Comparison of ENCODE assay signal across 10 cellular contexts in the genomic region with DNA sequence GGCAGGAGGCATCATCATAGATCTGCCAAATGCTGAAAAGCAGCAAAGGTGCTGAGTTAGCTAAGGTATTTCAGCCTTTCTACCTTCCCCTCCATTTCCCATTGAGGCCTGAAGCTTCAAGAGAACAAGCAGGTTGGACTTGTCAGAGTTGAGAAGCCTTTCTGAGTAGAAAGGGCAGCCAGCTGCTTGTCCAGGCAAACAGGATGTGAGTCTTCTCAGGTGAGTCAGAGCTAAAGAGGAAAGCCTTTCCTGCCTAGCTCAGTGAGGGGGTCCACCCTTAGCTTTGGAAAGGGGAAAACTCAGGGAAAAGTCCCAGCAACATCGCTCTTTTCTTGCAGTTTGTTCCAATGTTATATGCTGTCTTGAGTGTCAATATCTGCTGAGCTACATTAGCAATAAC. TPM values are rescaled to one million over a fixed set of nuclear protein-coding genes. Genes with fewer than 3 reads are reported as not detected.
A peak's percentile ranks its signal among the peaks of the same experiment; 100 is the strongest.
DNase-seq lines count a peak whose midpoint lies in the region; ATAC-seq, FAIRE-seq and TF ChIP-seq lines count a peak whose summit lies in the region.
"Had no signal": no experiment of that assay in that cellular context is flagged by ENCODE, and none has a peak within 500 bp of the region (broad histone marks: within the 10 kb centered on the region; RNA-seq: fewer than 3 reads in every experiment).

No MANE protein-coding gene starts in this region.

- dilution Hi-C loops in IMR-90 (cut with HindIII; ENCODE audit: low sequenced_read_pairs, unreplicated experiment) = no loop called here

- no peaks in the 10 kb centered on the region for H3K9me3 Mint-ChIP-seq in MCF 10A (ENCODE audit: unreplicated experiment)
- no peaks in the 10 kb centered on the region for H3K9me3 Mint-ChIP-seq in CD4-positive, alpha-beta memory T cell

- H3K9me1 ChIP-seq in IMR-90 (ENCODE audit: insufficient read depth, low read length) = no peaks in the 10 kb centered on the region

- H3K27me3 ChIP-seq in IMR-90 (ENCODE audit: control insufficient read depth, insufficient read depth, low read length) = no peaks in the 10 kb centered on the region
- H3K27me3 ChIP-seq in prostate gland (replicated peaks; ENCODE audit: insufficient read depth) = no peaks in the 10 kb centered on the region
- no peaks in the 10 kb centered on the region for H3K27me3 ChIP-seq in CD4-positive, alpha-beta memory T cell (ENCODE audit: insufficient read depth, low read length)
- no peaks in the 10 kb centered on the region for H3K27me3 ChIP-seq in SJCRH30

- H3K27me3 Mint-ChIP-seq in MCF 10A (ENCODE audit: insufficient read depth, unreplicated experiment) = no peaks in the 10 kb centered on the region
- no peaks in the 10 kb centered on the region for H3K27me3 Mint-ChIP-seq in CD4-positive, alpha-beta memory T cell

- no peak overlapping the region for H2AK9ac ChIP-seq in IMR-90 (replicated peaks; ENCODE audit: low read depth, low read length, poor library complexity)

- H2AFZ ChIP-seq in IMR-90 (replicated peaks; ENCODE audit: low read length, poor library complexity) = no peak overlapping the region

- H3K27ac Mint-ChIP-seq in MCF 10A (ENCODE audit: low read depth, unreplicated experiment) = no peak overlapping the region
- peak overlapping the region in 1 of 7 donors; percentile 45 for H3K27ac Mint-ChIP-seq in CD4-positive, alpha-beta memory T cell

- DNase-seq in GM12891 (ENCODE audit: insufficient read length, low spot score) (no peak), IMR-90 (peak; percentile 36), MCF 10A (ENCODE audit: unreplicated experiment) (peak; percentile 67), prostate gland (ENCODE audit: low spot score) (peak; percentile 68), SJCRH30 (no peak), lower leg skin (ENCODE audit: low spot score in 2 of 2) (no peak)
- no peak for DNase-seq in CD4-positive, alpha-beta memory T cell
- DNase-seq: NCI-H1417 treated with DMSO at 0.1 percent for 48 hours had no signal

- in situ Hi-C loops in IMR-90 (cut with MboI; ENCODE audit: low sequenced_read_pairs) = no loop called here

- H3K4me3 Mint-ChIP-seq in MCF 10A (ENCODE audit: unreplicated experiment) = no peak overlapping the region
- no peak overlapping the region for H3K4me3 Mint-ChIP-seq in CD4-positive, alpha-beta memory T cell

- no peak overlapping the region for H3K23ac ChIP-seq in IMR-90 (ENCODE audit: low read depth, low read length)

- H3K4me2 ChIP-seq in IMR-90 (ENCODE audit: low read depth, low read length) = no peak overlapping the region

- no TSS peak for BruUV-seq in IMR-90 (replicated peaks; lab: Mats Ljungman, UMichigan)
- no TSS peak for BruUV-seq in MCF 10A (replicated peaks; lab: Mats Ljungman, UMichigan)

- no CpG with 5 or more reads among the region's 1 CpG for WGBS in IMR-90 (ENCODE audit: extremely low coverage in 2 of 2, insufficient read length in 1 of 2), 2 experiments
- WGBS in prostate gland = 43% methylated on average over 1 of the region's 1 CpG
- WGBS in lower leg skin, 2 donors = 64 to 71% methylated on average over 1 of the region's 1 CpG

- POLR2A ChIA-PET in IMR-90 (lab: Charles Lee; ENCODE audit: unreplicated experiment) = no interaction called here
- POLR2A ChIA-PET in MCF 10A (lab: Yijun Ruan, JAX) = interaction anchor here (0.7 to 6.1 kb wide), 4 partner anchors 13 to 82 kb away, joined by 3 to 100 read pairs (median 6); a partner anchor contains a TSS
- POLR2A ChIA-PET in CD4-positive, alpha-beta memory T cell (lab: Charles Lee; ENCODE audit: partially characterized antibody) = interaction anchor here (0.6 to 1.9 kb wide), 4 partner anchors 25 to 159 kb away, joined by 3 to 4 read pairs (median 4); a partner anchor contains a TSS

- no peak overlapping the region for H2BK5ac ChIP-seq in IMR-90 (ENCODE audit: low read depth, low read length, poor library complexity, severe bottlenecking)

- H4K8ac ChIP-seq in IMR-90 (ENCODE audit: low read depth in 2 of 2, low read length in 2 of 2) = no peak overlapping the region

- H3K9ac ChIP-seq in IMR-90 (ENCODE audit: low read depth, low read length) = no peak overlapping the region

- no peak overlapping the region for H2BK15ac ChIP-seq in IMR-90 (ENCODE audit: low read depth, low read length)

- H2BK120ac ChIP-seq in IMR-90 (ENCODE audit: low read depth, low read length) = no peak overlapping the region

- no peaks in the 10 kb centered on the region for H3K79me1 ChIP-seq in IMR-90 (ENCODE audit: low read depth in 1 of 2, low read length in 2 of 2)

- no peak overlapping the region for H2BK20ac ChIP-seq in IMR-90 (ENCODE audit: low read depth, low read length)

- TF ChIP-seq RAD21 in IMR-90 (IDR thresholded peaks at IDR 0.05; ENCODE audit: low read length) = no peak

- FAIRE-seq in GM12891 (lab: Jason Lieb, UNC) = peak; percentile 90

- no peak overlapping the region for H3K56ac ChIP-seq in IMR-90 (ENCODE audit: extremely low read depth, insufficient read depth, low read length)

- TF ChIP-seq CTCF in IMR-90 (conservative IDR thresholded peaks at IDR 0.05; ENCODE audit: low read depth, low read length) (no peak), MCF 10A (IDR thresholded peaks at IDR 0.05; ENCODE audit: unreplicated experiment) (no peak), prostate gland (IDR thresholded peaks at IDR 0.05) (no peak), lower leg skin (IDR thresholded peaks at IDR 0.05) (no peak)

- H4K20me1 ChIP-seq in IMR-90 (ENCODE audit: insufficient read depth, low read length) = no peaks in the 10 kb centered on the region

- no peak overlapping the region for H4K5ac ChIP-seq in IMR-90 (ENCODE audit: low read depth, low read length)

- no peak for TF ChIP-seq POLR2A in GM12891 (IDR thresholded peaks at IDR 0.05; ENCODE audit: low read depth, low read length)
- TF ChIP-seq POLR2A in IMR-90 (IDR thresholded peaks at IDR 0.05; ENCODE audit: low read depth, low read length) = no peak
- TF ChIP-seq POLR2A in prostate gland (IDR thresholded peaks at IDR 0.05) = peak; percentile 29
- no peak for TF ChIP-seq POLR2A in lower leg skin (IDR thresholded peaks at IDR 0.05)

- no peak overlapping the region for H2AK5ac ChIP-seq in IMR-90 (ENCODE audit: low read depth, low read length)

- no peak overlapping the region for H3K14ac ChIP-seq in IMR-90 (replicated peaks; ENCODE audit: low read depth, low read length)

- intact Hi-C loops in IMR-90 (cut with micrococcal nuclease) = no loop called here
- intact Hi-C loops in MCF 10A (cut with micrococcal nuclease) = no loop called here
- intact Hi-C loops in prostate gland (cut with DNase I) = no loop called here
- intact Hi-C loops in CD4-positive, alpha-beta memory T cell (cut with micrococcal nuclease) = no loop called here
- intact Hi-C loops in lower leg skin (cut with DNase I; ENCODE audit: low total_unique reads) = no loop called here

- H3K9me3 ChIP-seq in IMR-90 (ENCODE audit: control insufficient read depth, insufficient read depth, low read length) = no peaks in the 10 kb centered on the region
- no peaks in the 10 kb centered on the region for H3K9me3 ChIP-seq in prostate gland
- no peaks in the 10 kb centered on the region for H3K9me3 ChIP-seq in CD4-positive, alpha-beta memory T cell (ENCODE audit: control insufficient read depth in 1 of 2, low read length in 2 of 2)
- no peaks in the 10 kb centered on the region for H3K9me3 ChIP-seq in SJCRH30 (replicated peaks)
- H3K9me3 ChIP-seq: gastroesophageal sphincter had no signal

- no peak overlapping the region for H4K91ac ChIP-seq in IMR-90 (ENCODE audit: insufficient read depth, low read depth, low read length)

- H3K36me3 ChIP-seq in IMR-90 (ENCODE audit: control insufficient read depth, insufficient read depth, low read length) (no peaks in the 10 kb centered on the region), prostate gland (no peaks in the 10 kb centered on the region), SJCRH30 (no peaks in the 10 kb centered on the region)
- no peaks in the 10 kb centered on the region for H3K36me3 ChIP-seq in CD4-positive, alpha-beta memory T cell (ENCODE audit: insufficient read depth, low read length)
- H3K36me3 ChIP-seq: gastroesophageal sphincter had no signal

- no peaks in the 10 kb centered on the region for H3K4me1 ChIP-seq in IMR-90 (ENCODE audit: control insufficient read depth, insufficient read depth, low read length)
- peaks cover 5% of the 10 kb centered on the region for H3K4me1 ChIP-seq in prostate gland (replicated peaks)
- peaks cover 10% of the 10 kb centered on the region for H3K4me1 ChIP-seq in CD4-positive, alpha-beta memory T cell (ENCODE audit: insufficient read depth, low read length)
- no peaks in the 10 kb centered on the region for H3K4me1 ChIP-seq in SJCRH30
- H3K4me1 ChIP-seq: gastroesophageal sphincter had no signal

- no peak for ATAC-seq in IMR-90 (ENCODE audit: low read depth)
- ATAC-seq in GM18858 (IDR thresholded peaks at IDR 0.05; ENCODE audit: unreplicated experiment) = no peak
- ATAC-seq: gastroesophageal sphincter had no signal

- no peak overlapping the region for H3K18ac ChIP-seq in IMR-90 (ENCODE audit: low read depth, low read length)

- H3K4me3 ChIP-seq in IMR-90 (ENCODE audit: insufficient read depth, low read depth, low read length) (no peak overlapping the region), prostate gland (no peak overlapping the region), SJCRH30 (no peak overlapping the region), lower leg skin (ENCODE audit: low read depth, poor library complexity, severe bottlenecking) (no peak overlapping the region)
- H3K4me3 ChIP-seq in CD4-positive, alpha-beta memory T cell (ENCODE audit: low read length in 2 of 2) = no peak overlapping the region
- H3K4me3 ChIP-seq: gastroesophageal sphincter had no signal

- peaks cover 5% of the 10 kb centered on the region for H3K36me3 Mint-ChIP-seq in MCF 10A (ENCODE audit: insufficient read depth, unreplicated experiment)
- no peaks in the 10 kb centered on the region for H3K36me3 Mint-ChIP-seq in CD4-positive, alpha-beta memory T cell

- no peak overlapping the region for H3K4ac ChIP-seq in IMR-90 (ENCODE audit: low read depth, low read length)

- H3K27ac ChIP-seq in IMR-90 (ENCODE audit: insufficient read depth, low read length) (no peak overlapping the region), prostate gland (peak overlapping the region in 1 of 2 donors; percentile 42), SJCRH30 (no peak overlapping the region)
- H3K27ac ChIP-seq in CD4-positive, alpha-beta memory T cell (ENCODE audit: low read depth, low read length) = no peak overlapping the region

- peaks cover 26% of the 10 kb centered on the region for H3K4me1 Mint-ChIP-seq in MCF 10A (ENCODE audit: insufficient read depth, unreplicated experiment)
- peaks cover 10 to 24% (median 17%) of the 10 kb centered on the region in 4 donors for H3K4me1 Mint-ChIP-seq in CD4-positive, alpha-beta memory T cell

- CTCF ChIA-PET in IMR-90 (lab: Yijun Ruan, JAX) = no interaction called here
- CTCF ChIA-PET in MCF 10A (lab: Yijun Ruan, JAX) = interaction anchor here (0.9 to 3.3 kb wide), 5 partner anchors 10 to 79 kb away, joined by 3 to 29 read pairs (median 10); a partner anchor contains a TSS
- CTCF ChIA-PET in CD4-positive, alpha-beta memory T cell (lab: Charles Lee; ENCODE audit: partially characterized antibody) = interaction anchor here (0.8 to 3.3 kb wide), 5 partner anchors 11 to 106 kb away, joined by 3 to 14 read pairs (median 11); no protein-coding TSS in a partner anchor

RNA-seq across cellular contexts. Expression of a gene that starts 13.2 kb away (rescaled TPM):
- polyA plus RNA-seq in GM12891 (2012; ENCODE audit: low read depth, missing spikeins) = 0.21 TPM
- total RNA-seq in IMR-90 (2012; rRNA removed) (not detected in 2 replicates), MCF 10A (2022) (7.0 and 13.7 TPM in 2 replicates), prostate gland (100 to 1,000 TPM in 1 of 2 donors, 10 to 100 TPM in 1; 73.7 to 103 TPM), lower leg skin (10 to 100 TPM; 46.0 to 59.9 (median 53.5) TPM)
- not detected in 2 replicates for polyA plus RNA-seq in IMR-90 (2012; rRNA removed)
- not detected in 2 replicates for polyA plus RNA-seq in IMR-90 (2012; cell fraction: cytosol; rRNA removed)
- polyA plus RNA-seq in IMR-90 (2012; cell fraction: nucleus; rRNA removed; ENCODE audit: low replicate concordance) = not detected in 2 replicates
- total RNA-seq in CD4-positive, alpha-beta memory T cell = 1 to 10 TPM; 2.9 to 3.7 TPM
- polyA plus RNA-seq in CD4-positive, alpha-beta memory T cell = 1 to 10 TPM in 1 of 2 donors, under 1 TPM in 1; 0.64 to 4.2 TPM
- not detected in 2 replicates for total RNA-seq in SJCRH30 (2014; rRNA removed; shearing (Covaris generic))

RNA-seq across cellular contexts. Expression of a gene that starts 25.1 kb away (rescaled TPM):
- 2.0 TPM for polyA plus RNA-seq in GM12891 (2012; ENCODE audit: low read depth, missing spikeins)
- total RNA-seq in IMR-90 (2012; rRNA removed) (0.36 and 0.56 TPM in 2 replicates), MCF 10A (2022) (11.9 and 17.7 TPM in 2 replicates), prostate gland (10 to 100 TPM in 1 of 2 donors, 1 to 10 TPM in 1; 6.2 to 13.0 TPM), lower leg skin (100 to 1,000 TPM in 1 of 4 donors, 10 to 100 TPM in 3; 55.9 to 120 (median 91.2) TPM)
- 0.14 and 0.15 TPM in 2 replicates for polyA plus RNA-seq in IMR-90 (2012; rRNA removed)
- polyA plus RNA-seq in IMR-90 (2012; cell fraction: cytosol; rRNA removed) = 0.01 and 0.02 TPM in 2 replicates
- polyA plus RNA-seq in IMR-90 (2012; cell fraction: nucleus; rRNA removed; ENCODE audit: low replicate concordance) = 0.08 TPM in 1 of 2 replicates, not detected in the other
- 10 to 100 TPM; 29.9 to 32.0 TPM for total RNA-seq in CD4-positive, alpha-beta memory T cell
- polyA plus RNA-seq in CD4-positive, alpha-beta memory T cell = 10 to 100 TPM; 12.3 to 12.6 TPM
- 0.10 and 0.12 TPM in 2 replicates for total RNA-seq in SJCRH30 (2014; rRNA removed; shearing (Covaris generic))

RNA-seq across cellular contexts. Expression of a gene that starts 27.2 kb away (rescaled TPM):
- polyA plus RNA-seq in GM12891 (2012; ENCODE audit: low read depth, missing spikeins) = 5.1 TPM
- not detected in 2 replicates for total RNA-seq in IMR-90 (2012; rRNA removed)
- not detected in 2 replicates for polyA plus RNA-seq in IMR-90 (2012; rRNA removed)
- polyA plus RNA-seq in IMR-90 (2012; cell fraction: cytosol; rRNA removed) = not detected in 2 replicates
- polyA plus RNA-seq in IMR-90 (2012; cell fraction: nucleus; rRNA removed; ENCODE audit: low replicate concordance) = not detected in 2 replicates
- not detected in 2 replicates for total RNA-seq in MCF 10A (2022)
- 1 to 10 TPM; 2.8 to 4.6 TPM for total RNA-seq in prostate gland
- total RNA-seq in CD4-positive, alpha-beta memory T cell = 100 to 1,000 TPM; 581 to 618 TPM
- polyA plus RNA-seq in CD4-positive, alpha-beta memory T cell = 100 to 1,000 TPM; 627 to 999 TPM
- not detected in 2 replicates for total RNA-seq in SJCRH30 (2014; rRNA removed; shearing (Covaris generic))
- under 1 TPM in 3 of 4 donors, not detected in 1; 0.36 to 0.52 (median 0.46) TPM for total RNA-seq in lower leg skin

RNA-seq across cellular contexts. Expression of a gene that starts 52.5 kb away (rescaled TPM):
- 3.8 TPM for polyA plus RNA-seq in GM12891 (2012; ENCODE audit: low read depth, missing spikeins)
- total RNA-seq in IMR-90 (2012; rRNA removed) (not detected in 2 replicates), MCF 10A (2022) (0.10 TPM in 1 of 2 replicates, not detected in the other), prostate gland (1 to 10 TPM; 2.3 to 8.5 TPM), lower leg skin (1 to 10 TPM in 1 of 4 donors, under 1 TPM in 3; 0.42 to 3.0 (median 0.61) TPM)
- not detected in 2 replicates for polyA plus RNA-seq in IMR-90 (2012; rRNA removed)
- not detected in 2 replicates for polyA plus RNA-seq in IMR-90 (2012; cell fraction: cytosol; rRNA removed)
- polyA plus RNA-seq in IMR-90 (2012; cell fraction: nucleus; rRNA removed; ENCODE audit: low replicate concordance) = not detected in 2 replicates
- 100 to 1,000 TPM; 115 to 116 TPM for total RNA-seq in CD4-positive, alpha-beta memory T cell
- polyA plus RNA-seq in CD4-positive, alpha-beta memory T cell = 100 to 1,000 TPM; 169 to 194 TPM
- total RNA-seq in SJCRH30 (2014; rRNA removed; shearing (Covaris generic)) = not detected in 2 replicates

Comparison
In these comparisons a context has a peak if more than half of its experiments do, and no peak if none do; other contexts are left out.
1. DNase-seq: peak in IMR-90 (single experiment), MCF 10A (single experiment) and prostate gland (single experiment); none in GM12891 (single experiment), CD4-positive, alpha-beta memory T cell (0 of 5), SJCRH30 (0 of 2) and lower leg skin (0 of 2).
2. RNA of a gene that starts 27.2 kb away (total RNA-seq): 581 to 618 TPM in CD4-positive, alpha-beta memory T cell; 2.8 to 4.6 TPM in prostate gland, 0.36 to 0.52 TPM in lower leg skin, not detected in IMR-90, not detected in MCF 10A and not detected in SJCRH30; every median in the first group is over 100 times any median in the second.